In genomic region chr4:17521595-17521994, GRCh38 we compare ENCODE assay signal across 31 cellular contexts. TPM values are rescaled to one million over a fixed set of nuclear protein-coding genes. Genes with fewer than 3 reads are reported as not detected.
"Had no signal": no experiment of that assay in that cellular context is flagged by ENCODE, and none has a peak within 500 bp of the region (broad histone marks: within the 10 kb centered on the region; RNA-seq: fewer than 3 reads in every experiment).

No MANE protein-coding gene starts in this region.

- H3K27ac ChIP-seq: stomach, suprapubic skin, thoracic aorta, thyroid gland, tibial artery, tibial nerve, transverse colon, upper lobe of left lung, upper lobe of right lung, uterus, vagina had no signal

- DNase-seq: stimulated activated CD4-positive, alpha-beta T cell treated with anti-CD3 and anti-CD28 coated beads, Interleukin-2, amount 100 ng/mL, for 48 hours; stimulated activated CD4-positive, alpha-beta T cell treated with anti-CD3 and anti-CD28 coated beads, Interleukin-4, amount 100 ng/mL, for 1 hour; stimulated activated CD4-positive, alpha-beta T cell treated with anti-CD3 and anti-CD28 coated beads, Interleukin-4, amount 100 ng/mL, for 24 hours; stimulated activated CD4-positive, alpha-beta T cell treated with anti-CD3 and anti-CD28 coated beads, Interleukin-4, amount 100 ng/mL, for 4 hours; stimulated activated CD8-positive, alpha-beta memory T cell treated with anti-CD3 and anti-CD28 coated beads, Interleukin-4, amount 100 ng/mL, for 48 hours; stimulated activated naive B cell treated with anti-CD40 and anti-IgM and Interleukin-4, amounts not matched to agents 10 μg/mL and 1 μg/mL and 100 μg/mL, for 72 hours; stimulated activated naive CD4-positive, alpha-beta T cell; stimulated activated naive CD4-positive, alpha-beta T cell treated with Interleukin-2 at 50 U/mL for 16 hours; stimulated activated naive CD8-positive, alpha-beta T cell treated with anti-CD3 and anti-CD28 coated beads, Interleukin-15, amount 100 ng/mL, for 72 hours; stimulated activated naive CD8-positive, alpha-beta T cell treated with anti-CD3 and anti-CD28 coated beads, Interleukin-15, Interleukin-2, amounts not matched to agents 100 U/mL and 50 U/mL, for 24 hours; stomach; substantia nigra; thyroid gland; tibial artery; transverse colon; trophoblast cell; upper lobe of left lung; upper lobe of right lung; uterus had no signal

- FAIRE-seq: urothelium cell line had no signal

- H3K36me3 ChIP-seq: stomach, suprapubic skin, thoracic aorta, thyroid gland, tibial artery, tibial nerve, transverse colon, upper lobe of left lung, upper lobe of right lung, uterus, vagina had no signal

- H3K4me3 ChIP-seq: stomach, suprapubic skin, thoracic aorta, thyroid gland, tibial artery, tibial nerve, transverse colon, upper lobe of left lung, upper lobe of right lung, uterus, vagina had no signal

- H3K9me3 ChIP-seq: stomach, suprapubic skin, thoracic aorta, thyroid gland, tibial artery, tibial nerve, transverse colon, upper lobe of left lung, upper lobe of right lung, uterus, vagina had no signal

- H3K4me1 ChIP-seq: stomach, suprapubic skin, thyroid gland, tibial artery, tibial nerve, transverse colon, upper lobe of left lung, upper lobe of right lung, uterus, vagina had no signal

- ATAC-seq: stimulated activated effector memory CD8-positive, alpha-beta T cell treated with anti-CD3 and anti-CD28 coated beads, Interleukin-12 subunit alpha, Interleukin-12 subunit beta, amount 100 ng/mL, for 72 hours; stimulated activated memory B cell treated with anti-CD40 and anti-IgM and Interleukin-4, amounts not matched to agents 10 μg/mL and 1 μg/mL and 100 μg/mL, for 72 hours; stimulated activated naive B cell treated with anti-CD40 and anti-IgM and Interleukin-4, amounts not matched to agents 10 μg/mL and 1 μg/mL and 100 μg/mL, for 72 hours; stimulated activated naive CD8-positive, alpha-beta T cell treated with anti-CD3 and anti-CD28 coated beads, Interleukin-15, amount 100 ng/mL, for 72 hours; stimulated activated naive CD8-positive, alpha-beta T cell treated with anti-CD3 and anti-CD28 coated beads, Interleukin-15, Interleukin-2, amounts not matched to agents 100 U/mL and 50 U/mL, for 24 hours; upper lobe of right lung had no signal

- H3K27me3 ChIP-seq: stomach, thyroid gland, tibial nerve, upper lobe of left lung, upper lobe of right lung, uterus, vagina had no signal

RNA-seq across cellular contexts. Expression of gene CLRN2, which starts 6.6 kb away (rescaled TPM):
- total RNA-seq: stomach, subcutaneous adipose tissue, suprapubic skin, temporal lobe, thoracic aorta, thyroid gland, tibial nerve, transverse colon, upper lobe of left lung, upper lobe of right lung, ureter, urinary bladder, uterus, vagina had no signal
- polyA plus RNA-seq: stomach, thymus, urinary bladder had no signal
